ENCODE assay signal across 8 cellular contexts in the genomic region with DNA sequence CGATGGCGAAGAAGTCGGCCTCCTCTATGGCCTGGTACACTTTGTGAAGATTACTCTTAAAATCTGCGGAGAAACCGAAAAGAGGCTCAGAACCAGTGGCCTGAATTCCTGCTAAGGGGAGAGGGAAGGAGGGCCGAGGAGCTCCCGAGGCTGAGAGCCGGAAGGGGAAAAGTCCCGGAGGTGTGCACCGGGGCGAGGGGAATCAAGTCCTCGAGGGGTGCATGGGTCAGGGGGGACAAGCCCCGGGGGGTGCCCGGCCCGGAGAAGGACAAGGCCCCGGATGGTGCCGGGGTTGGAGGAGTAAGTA. TPM values are rescaled to one million over a fixed set of nuclear protein-coding genes. Genes with fewer than 3 reads are reported as not detected.
DNase-seq lines count a peak whose midpoint lies in the region; ATAC-seq and TF ChIP-seq lines count a peak whose summit lies in the region.

No MANE protein-coding gene starts in this region.

- H3K9me2 ChIP-seq in GM23248 (ENCODE audit: insufficient read depth) (no peaks in the 10 kb centered on the region), SU-DHL-6 (replicated peaks; ENCODE audit: insufficient read depth, low read length) (no peaks in the 10 kb centered on the region)

- intact Hi-C loops in CD8-positive, alpha-beta T cell (cut with DNase I, micrococcal nuclease): loop anchor here in 1 of 2 experiments (2.0 kb wide), 1 partner anchor 559 kb away; the partner anchor contains the start of gene MRTFB
- intact Hi-C loops in esophagus squamous epithelium (cut with DNase I) (no loop called here), prostate gland (cut with DNase I) (no loop called here)

- H3K9me3 ChIP-seq in CD8-positive, alpha-beta T cell (ENCODE audit: low read length): no peaks in the 10 kb centered on the region
- H3K9me3 ChIP-seq in GM23248 (ENCODE audit: low read depth) (no peaks in the 10 kb centered on the region), SU-DHL-6 (ENCODE audit: insufficient read depth, low read length) (no peaks in the 10 kb centered on the region), esophagus squamous epithelium (no peaks in the 10 kb centered on the region), prostate gland (no peaks in the 10 kb centered on the region)

- no peak for TF ChIP-seq POLR2A in esophagus squamous epithelium (IDR thresholded peaks at IDR 0.05)
- TF ChIP-seq POLR2A in prostate gland (IDR thresholded peaks at IDR 0.05): no peak

- peaks cover 49% of the 10 kb centered on the region for H3K79me2 ChIP-seq in GM23248 (ENCODE audit: insufficient read depth)
- H3K79me2 ChIP-seq in SU-DHL-6 (ENCODE audit: insufficient read depth, low read length): peaks cover 50% of the 10 kb centered on the region

- ATAC-seq in CD8-positive, alpha-beta T cell: no peak
- ATAC-seq in GM21723 (IDR thresholded peaks at IDR 0.05; ENCODE audit: unreplicated experiment): no peak

- CTCF ChIA-PET in CD8-positive, alpha-beta T cell (lab: Charles Lee): no interaction called here

- POLR2A ChIA-PET in CD8-positive, alpha-beta T cell (lab: Charles Lee): no interaction called here

- H3K4me1 Mint-ChIP-seq in CD8-positive, alpha-beta T cell (ENCODE audit: low read depth): peaks cover 55% of the 10 kb centered on the region

- WGBS in GM23248 (ENCODE audit: low coverage in 1 of 2, low lambda C conversion rate in 2 of 2, missing lambda C conversion rate in 2 of 2), 2 experiments: 1 to 2% methylated on average over 15 to 17 of the region's 17 CpGs
- WGBS in esophagus squamous epithelium, 2 donors: 1% methylated on average over 11 to 16 of the region's 17 CpGs
- WGBS in prostate gland: 3% methylated on average over 17 of the region's 17 CpGs

- H2AFZ ChIP-seq in GM23248 (peak overlapping the region; percentile 76), SU-DHL-6 (ENCODE audit: low read depth, low read length, severe bottlenecking) (peak overlapping the region; percentile 1)

- H3K4me3 Mint-ChIP-seq in CD8-positive, alpha-beta T cell: peak overlapping the region; percentile 92

- peaks cover 44% of the 10 kb centered on the region for H3K4me1 ChIP-seq in CD8-positive, alpha-beta T cell (ENCODE audit: insufficient read depth, low read length)
- H3K4me1 ChIP-seq in GM23248 (ENCODE audit: insufficient read depth): peaks cover 25% of the 10 kb centered on the region
- peaks cover 0 to 55% (median 35%) of the 10 kb centered on the region in 3 donors for H3K4me1 ChIP-seq in esophagus squamous epithelium
- no peaks in the 10 kb centered on the region for H3K4me1 ChIP-seq in prostate gland (replicated peaks)

- H3K27me3 Mint-ChIP-seq in CD8-positive, alpha-beta T cell (ENCODE audit: low read depth): no peaks in the 10 kb centered on the region

- H3K9ac ChIP-seq in GM23248 (peak overlapping the region; percentile 96), SU-DHL-6 (ENCODE audit: low read length) (peak overlapping the region; percentile 82)

- peak overlapping the region; percentile 94 for H3K27ac ChIP-seq in CD8-positive, alpha-beta T cell (ENCODE audit: low read depth, low read length)
- H3K27ac ChIP-seq in GM23248 (peak overlapping the region; percentile 76), SU-DHL-6 (ENCODE audit: low read depth, low read length) (peak overlapping the region; percentile 81), esophagus squamous epithelium (peak overlapping the region; percentile 88 to 97 (median 92)), prostate gland (peak overlapping the region; percentile 79 to 83)

- H3K27ac Mint-ChIP-seq in CD8-positive, alpha-beta T cell: peak overlapping the region; percentile 94

- in situ Hi-C loops in GM23248 (cut with MboI): no loop called here

- DNase-seq in CD8-positive, alpha-beta T cell: peak in 1 of 7 experiments; percentile 54
- peak; percentile 50 for DNase-seq in GM23248
- no peak for DNase-seq in esophagus squamous epithelium (lab: John Stamatoyannopoulos, UW)
- no peak for DNase-seq in prostate gland (ENCODE audit: low spot score)
- no peak for DNase-seq in stimulated activated CD4-positive, alpha-beta T cell treated with anti-CD3 and anti-CD28 coated beads, Interleukin-4, amount 100 ng/mL, for 1 hour
- no peak for DNase-seq in NCI-H774 (lab: John Stamatoyannopoulos, UW)

- peaks cover 43% of the 10 kb centered on the region for H3K36me3 Mint-ChIP-seq in CD8-positive, alpha-beta T cell

- H3K9me3 Mint-ChIP-seq in CD8-positive, alpha-beta T cell: peaks cover 3% of the 10 kb centered on the region

- peak overlapping the region; percentile 94 for H3K4me2 ChIP-seq in GM23248 (ENCODE audit: unreplicated experiment)
- peak overlapping the region; percentile 89 for H3K4me2 ChIP-seq in SU-DHL-6 (ENCODE audit: low read depth, low read length, poor library complexity, severe bottlenecking)

- TF ChIP-seq CTCF in CD8-positive, alpha-beta T cell (IDR thresholded peaks at IDR 0.05): no peak
- TF ChIP-seq CTCF in SU-DHL-6 (IDR thresholded peaks at IDR 0.05; ENCODE audit: insufficient read depth, low read length, poor library complexity, severe bottlenecking) (no peak), esophagus squamous epithelium (IDR thresholded peaks at IDR 0.05) (no peak), prostate gland (IDR thresholded peaks at IDR 0.05) (no peak)

- peak overlapping the region; percentile 94 for H3K4me3 ChIP-seq in CD8-positive, alpha-beta T cell (ENCODE audit: low read depth, low read length)
- H3K4me3 ChIP-seq in GM23248 (peak overlapping the region; percentile 89), SU-DHL-6 (ENCODE audit: insufficient read depth, low read length, poor library complexity, severe bottlenecking) (peak overlapping the region; percentile 60), esophagus squamous epithelium (peak overlapping the region; percentile 55 to 96 (median 80)), prostate gland (peak overlapping the region; percentile 76)

- H4K20me1 ChIP-seq in GM23248 (ENCODE audit: insufficient read depth): peaks cover 5% of the 10 kb centered on the region; the same call in 1 of the 2 replicates
- H4K20me1 ChIP-seq in SU-DHL-6 (ENCODE audit: low read depth, low read length): peaks cover 5% of the 10 kb centered on the region

- peaks cover 4% of the 10 kb centered on the region; the same call in 1 of the 2 replicates for H3F3A ChIP-seq in GM23248 (ENCODE audit: insufficient read depth)
- peaks cover 9% of the 10 kb centered on the region; the same call in 1 of the 2 replicates for H3F3A ChIP-seq in SU-DHL-6 (ENCODE audit: insufficient read depth)

- H3K27me3 ChIP-seq in CD8-positive, alpha-beta T cell (ENCODE audit: insufficient read depth, low read length): no peaks in the 10 kb centered on the region
- H3K27me3 ChIP-seq in GM23248 (replicated peaks; ENCODE audit: insufficient read depth) (no peaks in the 10 kb centered on the region), SU-DHL-6 (ENCODE audit: low read length) (no peaks in the 10 kb centered on the region), esophagus squamous epithelium (no peaks in the 10 kb centered on the region), prostate gland (replicated peaks; ENCODE audit: insufficient read depth) (no peaks in the 10 kb centered on the region)

- H3K36me3 ChIP-seq in CD8-positive, alpha-beta T cell (ENCODE audit: insufficient read depth, low read length): peaks cover 14% of the 10 kb centered on the region
- H3K36me3 ChIP-seq in GM23248 (ENCODE audit: low read depth) (peaks cover 17% of the 10 kb centered on the region), SU-DHL-6 (ENCODE audit: low read length) (peaks cover 18% of the 10 kb centered on the region), esophagus squamous epithelium (peaks cover 0 to 41% (median 0%) of the 10 kb centered on the region in 3 donors), prostate gland (no peaks in the 10 kb centered on the region)

RNA-seq across cellular contexts. Expression of gene PARN, which starts 0.5 kb away (rescaled TPM):
- total RNA-seq in CD8-positive, alpha-beta T cell: 10 to 100 TPM; 23.7 to 25.7 TPM
- 35.0 and 53.1 TPM in 2 replicates for total RNA-seq in GM23248 (2014; rRNA removed; shearing (Covaris generic))
- 31.7 and 35.4 TPM in 2 replicates for polyA plus RNA-seq in GM23248 (2016; fragmentation: Nextera tagmentation; extraction: Ambion mirVana)
- 10 to 100 TPM; 11.4 to 26.9 (median 20.7) TPM for total RNA-seq in esophagus squamous epithelium
- 10 to 100 TPM; 22.4 to 51.2 TPM for total RNA-seq in prostate gland

RNA-seq across cellular contexts. Expression of gene BFAR, which starts 3.2 kb away (rescaled TPM):
- total RNA-seq in CD8-positive, alpha-beta T cell: 10 to 100 TPM; 34.0 to 41.7 TPM
- 60.1 and 122 TPM in 2 replicates for total RNA-seq in GM23248 (2014; rRNA removed; shearing (Covaris generic))
- 43.3 and 51.0 TPM in 2 replicates for polyA plus RNA-seq in GM23248 (2016; fragmentation: Nextera tagmentation; extraction: Ambion mirVana)
- total RNA-seq in esophagus squamous epithelium: 10 to 100 TPM; 15.1 to 40.4 (median 22.9) TPM
- 10 to 100 TPM; 30.3 to 67.9 TPM for total RNA-seq in prostate gland
